In genomic region chr16:14974656-14975417, GRCh38 we compare ENCODE assay signal across 8 cellular contexts. TPM values are rescaled to one million over a fixed set of nuclear protein-coding genes. Genes with fewer than 3 reads are reported as not detected.
DNase-seq lines count a peak whose midpoint lies in the region; ATAC-seq and TF ChIP-seq lines count a peak whose summit lies in the region.
"Not testable (repeated sequence)": the region's sequence is repeated elsewhere in the genome, so short reads cannot be mapped to it uniquely, and the experiment has no call there.

A gene with protein sequence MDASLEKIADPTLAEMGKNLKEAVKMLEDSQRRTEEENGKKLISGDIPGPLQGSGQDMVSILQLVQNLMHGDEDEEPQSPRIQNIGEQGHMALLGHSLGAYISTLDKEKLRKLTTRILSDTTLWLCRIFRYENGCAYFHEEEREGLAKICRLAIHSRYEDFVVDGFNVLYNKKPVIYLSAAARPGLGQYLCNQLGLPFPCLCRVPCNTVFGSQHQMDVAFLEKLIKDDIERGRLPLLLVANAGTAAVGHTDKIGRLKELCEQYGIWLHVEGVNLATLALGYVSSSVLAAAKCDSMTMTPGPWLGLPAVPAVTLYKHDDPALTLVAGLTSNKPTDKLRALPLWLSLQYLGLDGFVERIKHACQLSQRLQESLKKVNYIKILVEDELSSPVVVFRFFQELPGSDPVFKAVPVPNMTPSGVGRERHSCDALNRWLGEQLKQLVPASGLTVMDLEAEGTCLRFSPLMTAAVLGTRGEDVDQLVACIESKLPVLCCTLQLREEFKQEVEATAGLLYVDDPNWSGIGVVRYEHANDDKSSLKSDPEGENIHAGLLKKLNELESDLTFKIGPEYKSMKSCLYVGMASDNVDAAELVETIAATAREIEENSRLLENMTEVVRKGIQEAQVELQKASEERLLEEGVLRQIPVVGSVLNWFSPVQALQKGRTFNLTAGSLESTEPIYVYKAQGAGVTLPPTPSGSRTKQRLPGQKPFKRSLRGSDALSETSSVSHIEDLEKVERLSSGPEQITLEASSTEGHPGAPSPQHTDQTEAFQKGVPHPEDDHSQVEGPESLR (plus strand): TSS chr16:14975026. CDS start chr16:14975200, 174 bp downstream.

- H3K4me1 ChIP-seq in BE2C: not testable (repeated sequence)

- H3K9me3 ChIP-seq in BE2C: not testable (repeated sequence)

- TF ChIP-seq CTCF in BE2C (IDR thresholded peaks at IDR 0.05; ENCODE audit: low read depth, low read length); choroid plexus epithelial cell (conservative IDR thresholded peaks at IDR 0.05; ENCODE audit: low read depth, low read length): not testable (repeated sequence)

- H3K27me3 ChIP-seq in BE2C: not testable (repeated sequence)

- peak; percentile 82 for ATAC-seq in HG03457 (IDR thresholded peaks at IDR 0.05; ENCODE audit: unreplicated experiment)

- H3K4me3 ChIP-seq in BE2C (ENCODE audit: low read depth, low read length): peak within 1 kb of the TSS; percentile 88
- H3K4me3 ChIP-seq in choroid plexus epithelial cell (ENCODE audit: low read depth, low read length): peak within 1 kb of the TSS; percentile 86

- H3K36me3 ChIP-seq in BE2C: not testable (repeated sequence)

- peak; percentile 96 for DNase-seq in BE2C
- DNase-seq in GM19240 (ENCODE audit: insufficient read length, low spot score): peak; percentile 88
- DNase-seq in NCI-H524 treated with DMSO at 0.1 percent for 48 hours (lab: John Stamatoyannopoulos, UW): peak; percentile 85
- peak; percentile 98 to 99 for DNase-seq in activated CD4-positive, alpha-beta T cell treated with anti-CD3 and anti-CD28 coated beads for 4 hours
- peak; percentile 90 for DNase-seq in choroid plexus epithelial cell (ENCODE audit: low read depth)
- peak; percentile 99 for DNase-seq in kidney tubule cell (ENCODE audit: low spot score)
- peak; percentile 96 to 97 for DNase-seq in stimulated activated CD4-positive, alpha-beta T cell treated with anti-CD3 and anti-CD28 coated beads, Interleukin-1b, Interleukin-23, amount 100 ng/mL, for 1 hour (ENCODE audit: low read depth in 2 of 2)

RNA-seq across cellular contexts. Expression of the gene that starts here (rescaled TPM):
- polyA plus RNA-seq in BE2C (2012; ENCODE audit: insufficient read depth, insufficient read length, low read depth): 55.1 TPM

Comparison
In these comparisons a context has a peak if more than half of its experiments do, and no peak if none do; other contexts are left out.
1. Peak in every context shown above with its lines: DNase-seq, ATAC-seq and H3K4me3 ChIP-seq.